8 cellular contexts compared by ENCODE assay signal in the genomic region with DNA sequence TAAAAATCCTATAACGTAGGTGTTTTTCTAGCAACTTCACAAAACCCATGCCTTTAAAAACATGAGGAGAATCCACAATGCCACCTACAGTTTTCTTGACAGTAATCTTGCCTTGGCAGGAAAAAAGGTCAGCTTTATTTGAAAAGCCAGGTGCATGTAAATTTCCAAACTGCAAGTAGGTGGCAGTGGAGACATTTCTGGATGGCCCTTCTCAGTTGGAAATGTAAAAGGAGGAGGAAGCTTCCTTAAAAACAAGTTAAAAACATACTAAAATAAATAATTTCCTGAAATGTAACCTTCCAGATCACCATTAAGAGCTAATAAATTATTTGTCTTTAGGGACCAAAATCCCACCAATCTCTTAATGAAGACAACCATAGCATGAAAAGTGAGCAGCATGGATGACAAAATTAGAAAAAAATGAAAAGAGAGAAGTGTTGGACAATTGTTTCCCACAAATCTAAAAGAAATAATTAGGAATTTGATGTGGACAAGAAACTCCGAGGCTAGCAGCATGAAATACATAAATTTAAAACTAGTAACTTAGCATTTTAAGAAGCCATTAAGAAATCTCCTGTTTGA.
DNase-seq lines count a peak whose midpoint lies in the region; ATAC-seq and TF ChIP-seq lines count a peak whose summit lies in the region.

No MANE protein-coding gene starts in this region.

- ATAC-seq in HG03045 (IDR thresholded peaks at IDR 0.05; ENCODE audit: unreplicated experiment), result no peak

- H3K4me3 Mint-ChIP-seq in activated CD4-positive, alpha-beta T cell treated with anti-CD3 and anti-CD28 coated beads, Interleukin-2, amount 10 ng/mL, durations not matched to agents 24 days and 14 days, result no peak overlapping the region

- DNase-seq in AG09319 (ENCODE audit: extremely low read depth, low read depth) (no peak), H4 (ENCODE audit: low spot score) (peak; percentile 74), OCI-M1 (lab: John Stamatoyannopoulos, UW) (peak; percentile 71), fibroblast of pulmonary artery (ENCODE audit: low read depth) (peak; percentile 64), HAP-1 (ENCODE audit: low spot score in 2 of 2) (no peak), UCSD-AML1 (lab: John Stamatoyannopoulos, UW; ENCODE audit: unreplicated experiment) (no peak)
- no peak for DNase-seq in activated CD4-positive, alpha-beta T cell treated with anti-CD3 and anti-CD28 coated beads, Interleukin-2, amount 10 ng/mL, durations not matched to agents 24 days and 14 days

- peaks cover 32% of the 10 kb centered on the region for H3K27me3 ChIP-seq in HAP-1 (ENCODE audit: low read depth)

- intact Hi-C loops in activated CD4-positive, alpha-beta T cell treated with anti-CD3 and anti-CD28 coated beads, Interleukin-2, amount 10 ng/mL, durations not matched to agents 24 days and 14 days (cut with micrococcal nuclease), result loop anchor here (5.0 kb wide), 1 partner anchor 38 kb away; no protein-coding TSS in a partner anchor

- no peaks in the 10 kb centered on the region for H3K36me3 ChIP-seq in HAP-1 (replicated peaks)

- H3K27ac Mint-ChIP-seq in activated CD4-positive, alpha-beta T cell treated with anti-CD3 and anti-CD28 coated beads, Interleukin-2, amount 10 ng/mL, durations not matched to agents 24 days and 14 days, result no peak overlapping the region

- H3K9me3 ChIP-seq in HAP-1, result no peaks in the 10 kb centered on the region

- H3K9me3 Mint-ChIP-seq in activated CD4-positive, alpha-beta T cell treated with anti-CD3 and anti-CD28 coated beads, Interleukin-2, amount 10 ng/mL, durations not matched to agents 24 days and 14 days, result no peaks in the 10 kb centered on the region

- no peaks in the 10 kb centered on the region for H3K4me1 ChIP-seq in HAP-1

- in situ Hi-C loops in HAP-1 (cut with MboI; ENCODE audit: low sequenced_read_pairs), result no loop called here

- no peaks in the 10 kb centered on the region for H3K27me3 Mint-ChIP-seq in activated CD4-positive, alpha-beta T cell treated with anti-CD3 and anti-CD28 coated beads, Interleukin-2, amount 10 ng/mL, durations not matched to agents 24 days and 14 days

- peaks cover 5% of the 10 kb centered on the region for H3K4me1 Mint-ChIP-seq in activated CD4-positive, alpha-beta T cell treated with anti-CD3 and anti-CD28 coated beads, Interleukin-2, amount 10 ng/mL, durations not matched to agents 24 days and 14 days

- peaks cover 18% of the 10 kb centered on the region for H3K36me3 Mint-ChIP-seq in activated CD4-positive, alpha-beta T cell treated with anti-CD3 and anti-CD28 coated beads, Interleukin-2, amount 10 ng/mL, durations not matched to agents 24 days and 14 days (ENCODE audit: low read depth)

- peak; percentile 33 for TF ChIP-seq CTCF in AG09319 (IDR thresholded peaks at IDR 0.05; ENCODE audit: low read depth, low read length)
- TF ChIP-seq CTCF in fibroblast of pulmonary artery (IDR thresholded peaks at IDR 0.05; ENCODE audit: low read length, missing control alignments), result peak; percentile 79

- no peak overlapping the region for H3K4me3 ChIP-seq in fibroblast of pulmonary artery (replicated peaks; ENCODE audit: low read depth, low read length)
- H3K4me3 ChIP-seq in HAP-1, result no peak overlapping the region

Comparison
In these comparisons a context has a peak if more than half of its experiments do, and no peak if none do; other contexts are left out.
1. DNase-seq: peak in H4 (single experiment), OCI-M1 (single experiment) and fibroblast of pulmonary artery (single experiment); none in AG09319 (single experiment), HAP-1 (0 of 2), activated CD4-positive, alpha-beta T cell treated with anti-CD3 and anti-CD28 coated beads, Interleukin-2, amount 10 ng/mL, durations not matched to agents 24 days and 14 days (single experiment) and UCSD-AML1 (single experiment).